In the genomic region with DNA sequence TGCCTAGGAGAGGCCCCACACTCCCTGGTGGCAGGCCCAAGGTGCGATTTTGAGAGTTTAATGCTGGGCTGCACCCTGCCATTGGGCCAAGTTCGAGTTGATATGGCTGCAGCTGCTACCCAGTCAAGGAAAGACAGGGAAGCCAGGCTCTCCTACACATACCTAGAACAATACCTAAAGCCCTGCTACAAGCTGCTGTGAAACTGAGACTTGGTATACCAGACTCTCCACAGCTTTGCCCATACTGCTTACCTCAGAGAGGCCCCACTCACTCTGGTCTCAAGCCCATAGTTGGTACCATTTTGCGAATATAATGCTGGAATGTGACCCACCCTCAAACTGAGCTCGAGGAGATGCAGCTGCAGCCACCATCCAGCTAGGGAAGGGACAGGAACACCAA, we compare ENCODE assay signal across 26 cellular contexts.
DNase-seq lines count a peak whose midpoint lies in the region; ATAC-seq, FAIRE-seq and TF ChIP-seq lines count a peak whose summit lies in the region.
"Had no signal": no experiment of that assay in that cellular context is flagged by ENCODE, and none has a peak within 500 bp of the region (broad histone marks: within the 10 kb centered on the region; RNA-seq: fewer than 3 reads in every experiment).

No MANE protein-coding gene starts in this region.

- H3K23ac ChIP-seq in IMR-90 (ENCODE audit: low read depth, low read length) = no peak overlapping the region
- no peak overlapping the region for H3K23ac ChIP-seq in neuronal stem cell (ENCODE audit: low read depth, low read length, poor library complexity)

- H2BK12ac ChIP-seq in neuronal stem cell (ENCODE audit: low read length) = no peak overlapping the region

- CTCF ChIA-PET in IMR-90 (lab: Yijun Ruan, JAX) (no interaction called here), endothelial cell of umbilical vein (lab: Charles Lee) (no interaction called here)

- H3K4me3 ChIP-seq in IMR-90 (ENCODE audit: insufficient read depth, low read depth, low read length) (no peak overlapping the region), OCI-LY3 (ENCODE audit: low read length) (no peak overlapping the region), endothelial cell of umbilical vein (replicated peaks in 1 of 3; ENCODE audit: insufficient read depth in 1 of 3, low read depth in 1 of 3, low read length in 3 of 3) (no peak overlapping the region), neuronal stem cell (ENCODE audit: low read length in 2 of 2) (no peak overlapping the region), heart left ventricle (no peak overlapping the region), spleen (no peak overlapping the region)
- H3K4me3 ChIP-seq: BLaER1, GM12878 had no signal

- H2AK5ac ChIP-seq in IMR-90 (ENCODE audit: low read depth, low read length) (no peak overlapping the region), neuronal stem cell (ENCODE audit: low read depth, low read length) (no peak overlapping the region)

- dilution Hi-C loops in IMR-90 (cut with HindIII; ENCODE audit: low sequenced_read_pairs, unreplicated experiment) = no loop called here
- dilution Hi-C loops in endothelial cell of umbilical vein (cut with MboI; ENCODE audit: extremely low pct_ligation_motif_present, low sequenced_read_pairs) = no loop called here

- H3K56ac ChIP-seq in IMR-90 (ENCODE audit: extremely low read depth, insufficient read depth, low read length) = no peak overlapping the region

- H3K18ac ChIP-seq in IMR-90 (ENCODE audit: low read depth, low read length) (no peak overlapping the region), neuronal stem cell (ENCODE audit: low read length) (no peak overlapping the region)

- POLR2A ChIA-PET in IMR-90 (lab: Charles Lee; ENCODE audit: unreplicated experiment) = no interaction called here
- POLR2A ChIA-PET in endothelial cell of umbilical vein (lab: Charles Lee) = no interaction called here

- H3K9me3 ChIP-seq in IMR-90 (ENCODE audit: control insufficient read depth, insufficient read depth, low read length) = no peaks in the 10 kb centered on the region
- H3K9me3 ChIP-seq in OCI-LY3 (ENCODE audit: insufficient read depth, low read length) = no peaks in the 10 kb centered on the region
- no peaks in the 10 kb centered on the region for H3K9me3 ChIP-seq in endothelial cell of umbilical vein (replicated peaks; ENCODE audit: control insufficient read depth, insufficient read depth, low read length)
- H3K9me3 ChIP-seq in neuronal stem cell (replicated peaks in 1 of 2; ENCODE audit: control insufficient read depth in 2 of 2, insufficient read depth in 1 of 2, low read depth in 1 of 2, low read length in 2 of 2) = no peaks in the 10 kb centered on the region
- no peaks in the 10 kb centered on the region for H3K9me3 ChIP-seq in heart left ventricle
- H3K9me3 ChIP-seq in spleen = no peaks in the 10 kb centered on the region
- H3K9me3 ChIP-seq: BE2C had no signal

- in situ Hi-C loops in IMR-90 (cut with MboI; ENCODE audit: low sequenced_read_pairs) = loop anchor here (25.0 kb wide), 1 partner anchor 1480 kb away; a partner anchor contains a TSS

- DNase-seq in IMR-90 (no peak), endothelial cell of umbilical vein (ENCODE audit: low read depth, low spot score) (no peak), neuronal stem cell (ENCODE audit: low spot score) (no peak), heart left ventricle (no peak), DMS53 (lab: John Stamatoyannopoulos, UW) (no peak), spleen (no peak), Right ventricle myocardium inferior (ENCODE audit: missing footprints) (no peak)
- DNase-seq: 8988T; ACHN; BE2C; C1 segment of cervical spinal cord; CD4-positive, alpha-beta memory T cell; CD4-positive, CD25-positive, alpha-beta regulatory T cell; CD8-positive, alpha-beta memory T cell; COR-L47; DMS 273 treated with DMSO at 0.1 percent for 48 hours; DMS153; DMS79 treated with DMSO at 0.1 percent for 48 hours; GF-D8 had no signal

- no peak overlapping the region for H2AK9ac ChIP-seq in IMR-90 (replicated peaks; ENCODE audit: low read depth, low read length, poor library complexity)

- TF ChIP-seq RAD21 in IMR-90 (IDR thresholded peaks at IDR 0.05; ENCODE audit: low read length) = no peak

- no peak for TF ChIP-seq POLR2A in IMR-90 (IDR thresholded peaks at IDR 0.05; ENCODE audit: low read depth, low read length)
- TF ChIP-seq POLR2A in endothelial cell of umbilical vein (IDR thresholded peaks at IDR 0.05; ENCODE audit: low read depth, low read length) = no peak
- TF ChIP-seq POLR2A in heart left ventricle (IDR thresholded peaks at IDR 0.05) = no peak
- TF ChIP-seq POLR2A in spleen (IDR thresholded peaks at IDR 0.05) = no peak

- intact Hi-C loops in IMR-90 (cut with micrococcal nuclease) = no loop called here
- intact Hi-C loops in endothelial cell of umbilical vein (cut with micrococcal nuclease) = no loop called here
- intact Hi-C loops in heart left ventricle (cut with DNase I) = no loop called here
- intact Hi-C loops in spleen (cut with DNase I; ENCODE audit: low total_unique reads) = no loop called here
- intact Hi-C loops in Right ventricle myocardium inferior (cut with DNase I) = no loop called here

- TF ChIP-seq CTCF in IMR-90 (conservative IDR thresholded peaks at IDR 0.05; ENCODE audit: low read depth, low read length) (no peak), OCI-LY3 (IDR thresholded peaks at IDR 0.05; ENCODE audit: low read depth, low read length) (no peak), endothelial cell of umbilical vein (IDR thresholded peaks at IDR 0.05; ENCODE audit: extremely low read depth in 1 of 2, insufficient read depth in 1 of 2, low read depth in 1 of 2, low read length in 2 of 2) (no peak), heart left ventricle (IDR thresholded peaks at IDR 0.05) (no peak), spleen (IDR thresholded peaks at IDR 0.05 in 8 of 11, conservative IDR thresholded peaks at IDR 0.05 in 3 of 11) (no peak)

- H3K14ac ChIP-seq in IMR-90 (replicated peaks; ENCODE audit: low read depth, low read length) (no peak overlapping the region; the same call in 1 of the 2 replicates), neuronal stem cell (ENCODE audit: low read length) (peak overlapping the region; percentile 38)

- H2BK5ac ChIP-seq in IMR-90 (ENCODE audit: low read depth, low read length, poor library complexity, severe bottlenecking) (no peak overlapping the region), neuronal stem cell (ENCODE audit: low read length) (no peak overlapping the region)

- H3K27ac ChIP-seq in IMR-90 (ENCODE audit: insufficient read depth, low read length) = no peak overlapping the region
- H3K27ac ChIP-seq in OCI-LY3 (ENCODE audit: low read length) = no peak overlapping the region
- H3K27ac ChIP-seq in endothelial cell of umbilical vein (ENCODE audit: insufficient read depth, low read depth, low read length) = no peak overlapping the region
- H3K27ac ChIP-seq in neuronal stem cell (replicated peaks; ENCODE audit: low read length) = no peak overlapping the region
- no peak overlapping the region for H3K27ac ChIP-seq in heart left ventricle
- H3K27ac ChIP-seq in spleen = no peak overlapping the region
- H3K27ac ChIP-seq: BLaER1 had no signal

- peak; percentile 46 for FAIRE-seq in endothelial cell of umbilical vein (lab: Jason Lieb, UNC)
- FAIRE-seq: A204.1, G401.6, GM12878, GM12892, GM18507 had no signal

- H4K91ac ChIP-seq in IMR-90 (ENCODE audit: insufficient read depth, low read depth, low read length) = no peak overlapping the region
- H4K91ac ChIP-seq in neuronal stem cell (ENCODE audit: low read depth, low read length, poor library complexity) = no peak overlapping the region

- H2BK120ac ChIP-seq in IMR-90 (ENCODE audit: low read depth, low read length) (no peak overlapping the region), neuronal stem cell (ENCODE audit: low read depth, low read length) (no peak overlapping the region)

- H2BK20ac ChIP-seq in IMR-90 (ENCODE audit: low read depth, low read length) = no peak overlapping the region

- H3K4me1 ChIP-seq in IMR-90 (ENCODE audit: control insufficient read depth, insufficient read depth, low read length) = no peaks in the 10 kb centered on the region
- H3K4me1 ChIP-seq in OCI-LY3 (ENCODE audit: low read length) = 0 out of 2 replicates have a peak, but pooled peaks cover 4% of the 10 kb centered on the region
- H3K4me1 ChIP-seq in endothelial cell of umbilical vein (ENCODE audit: control insufficient read depth, extremely low read depth, insufficient read depth, low read length) = no peaks in the 10 kb centered on the region
- H3K4me1 ChIP-seq in neuronal stem cell (ENCODE audit: control insufficient read depth in 2 of 2, insufficient read depth in 1 of 2, low read depth in 1 of 2, low read length in 2 of 2) = no peaks in the 10 kb centered on the region
- H3K4me1 ChIP-seq in heart left ventricle = no peaks in the 10 kb centered on the region
- H3K4me1 ChIP-seq in spleen = no peaks in the 10 kb centered on the region
- H3K4me1 ChIP-seq: BE2C, BLaER1 had no signal

- no TSS peak for BruUV-seq in IMR-90 (replicated peaks; lab: Mats Ljungman, UMichigan)
- no TSS peak for BruUV-seq in endothelial cell of umbilical vein (replicated peaks; lab: Mats Ljungman, UMichigan)

- no CpG with 5 or more reads among the region's 4 CpGs for WGBS in IMR-90 (ENCODE audit: extremely low coverage in 2 of 2, insufficient read length in 1 of 2), 2 experiments
- WGBS in neuronal stem cell (ENCODE audit: extremely low coverage in 2 of 2, insufficient read length in 2 of 2, insufficient replicate concordance in 1 of 2), 2 donors = no CpG with 5 or more reads among the region's 4 CpGs
- 50 to 77% (median 67%) methylated on average over 4 of the region's 4 CpGs for WGBS in heart left ventricle, 4 donors
- WGBS in spleen, 5 donors = 39 to 77% (median 63%) methylated on average over 2 to 4 of the region's 4 CpGs

- no peak for ATAC-seq in IMR-90 (ENCODE audit: low read depth)
- no peak for ATAC-seq in heart left ventricle
- no peak for ATAC-seq in Right ventricle myocardium inferior
- ATAC-seq: GM12878 had no signal

- H3K4ac ChIP-seq in IMR-90 (ENCODE audit: low read depth, low read length) (no peak overlapping the region), neuronal stem cell (ENCODE audit: low read length) (no peak overlapping the region)

- H3K36me3 ChIP-seq in IMR-90 (ENCODE audit: control insufficient read depth, insufficient read depth, low read length) (no peaks in the 10 kb centered on the region), OCI-LY3 (replicated peaks; ENCODE audit: low read depth, low read length) (no peaks in the 10 kb centered on the region), endothelial cell of umbilical vein (ENCODE audit: control insufficient read depth in 2 of 2, extremely low read depth in 1 of 2, insufficient read depth in 2 of 2, low read length in 2 of 2) (no peaks in the 10 kb centered on the region), neuronal stem cell (replicated peaks in 1 of 2; ENCODE audit: control insufficient read depth in 2 of 2, insufficient read depth in 2 of 2, low read length in 2 of 2) (no peaks in the 10 kb centered on the region), heart left ventricle (no peaks in the 10 kb centered on the region), spleen (no peaks in the 10 kb centered on the region)
- H3K36me3 ChIP-seq: BE2C, BLaER1 had no signal

- H2BK15ac ChIP-seq in IMR-90 (ENCODE audit: low read depth, low read length) = no peak overlapping the region
- H2BK15ac ChIP-seq in neuronal stem cell (ENCODE audit: low read length) = no peak overlapping the region

- H3K9ac ChIP-seq in IMR-90 (ENCODE audit: low read depth, low read length) (no peak overlapping the region), OCI-LY3 (ENCODE audit: low read length) (no peak overlapping the region), endothelial cell of umbilical vein (replicated peaks; ENCODE audit: extremely low read depth, insufficient read depth, low read length) (no peak overlapping the region), neuronal stem cell (ENCODE audit: low read depth, low read length, poor library complexity) (no peak overlapping the region)
- H3K9ac ChIP-seq: BLaER1 had no signal

- no peaks in the 10 kb centered on the region for H3K27me3 ChIP-seq in IMR-90 (ENCODE audit: control insufficient read depth, insufficient read depth, low read length)
- H3K27me3 ChIP-seq in OCI-LY3 (ENCODE audit: low read depth, low read length) = no peaks in the 10 kb centered on the region
- no peaks in the 10 kb centered on the region for H3K27me3 ChIP-seq in endothelial cell of umbilical vein (ENCODE audit: control insufficient read depth in 2 of 2, insufficient read depth in 2 of 2, low read length in 2 of 2)
- no peaks in the 10 kb centered on the region for H3K27me3 ChIP-seq in neuronal stem cell (ENCODE audit: control insufficient read depth in 3 of 3, insufficient read depth in 3 of 3, low read depth in 1 of 3, low read length in 3 of 3)
- no peaks in the 10 kb centered on the region for H3K27me3 ChIP-seq in heart left ventricle
- H3K27me3 ChIP-seq in spleen (replicated peaks in 1 of 7) = no peaks in the 10 kb centered on the region
- H3K27me3 ChIP-seq: BE2C, BLaER1 had no signal

- H2AFZ ChIP-seq in IMR-90 (replicated peaks; ENCODE audit: low read length, poor library complexity) (peak overlapping the region; percentile 5), OCI-LY3 (ENCODE audit: low read depth, low read length) (0 out of 2 replicates have a peak overlapping the region, but pooled peaks have one; percentile 81), endothelial cell of umbilical vein (ENCODE audit: low read depth, low read length) (no peak overlapping the region), neuronal stem cell (ENCODE audit: low read length) (no peak overlapping the region)

- H4K20me1 ChIP-seq in IMR-90 (ENCODE audit: insufficient read depth, low read length) (no peaks in the 10 kb centered on the region), OCI-LY3 (ENCODE audit: insufficient read depth, low read length) (no peaks in the 10 kb centered on the region), endothelial cell of umbilical vein (replicated peaks; ENCODE audit: control insufficient read depth, extremely low read depth, insufficient read depth, low read length) (no peaks in the 10 kb centered on the region)
- H4K20me1 ChIP-seq: BLaER1 had no signal

- H3K79me1 ChIP-seq in IMR-90 (ENCODE audit: low read depth in 1 of 2, low read length in 2 of 2) (no peaks in the 10 kb centered on the region), neuronal stem cell (ENCODE audit: low read depth, low read length) (no peaks in the 10 kb centered on the region)

- H4K8ac ChIP-seq in IMR-90 (ENCODE audit: low read depth in 2 of 2, low read length in 2 of 2) (no peak overlapping the region), neuronal stem cell (ENCODE audit: low read depth, low read length) (no peak overlapping the region)

- no peak overlapping the region for H3K4me2 ChIP-seq in IMR-90 (ENCODE audit: low read depth, low read length)
- no peak overlapping the region for H3K4me2 ChIP-seq in OCI-LY3 (ENCODE audit: low read length)
- no peak overlapping the region for H3K4me2 ChIP-seq in endothelial cell of umbilical vein (ENCODE audit: insufficient read depth, low read length)
- H3K4me2 ChIP-seq in neuronal stem cell (ENCODE audit: insufficient read depth, low read length, poor library complexity, severe bottlenecking) = no peak overlapping the region
- H3K4me2 ChIP-seq: BLaER1 had no signal

- no peak overlapping the region for H4K5ac ChIP-seq in IMR-90 (ENCODE audit: low read depth, low read length)

- H3K9me1 ChIP-seq in IMR-90 (ENCODE audit: insufficient read depth, low read length) = 0 out of 2 replicates have a peak, but pooled peaks cover 5% of the 10 kb centered on the region
- H3K9me1 ChIP-seq in endothelial cell of umbilical vein (replicated peaks; ENCODE audit: control insufficient read depth, extremely low read depth, insufficient read depth, low read length) = no peaks in the 10 kb centered on the region

- no peaks in the 10 kb centered on the region for H3K79me2 ChIP-seq in OCI-LY3 (ENCODE audit: low read length)
- no peaks in the 10 kb centered on the region for H3K79me2 ChIP-seq in endothelial cell of umbilical vein (ENCODE audit: control insufficient read depth, insufficient read depth, low read length)

Comparison
In these comparisons a context has a peak if more than half of its experiments do, and no peak if none do; other contexts are left out.
1. H2AFZ ChIP-seq: peak in IMR-90 (single experiment) and OCI-LY3 (single experiment); none in endothelial cell of umbilical vein (single experiment) and neuronal stem cell (single experiment).